In the genomic region with DNA sequence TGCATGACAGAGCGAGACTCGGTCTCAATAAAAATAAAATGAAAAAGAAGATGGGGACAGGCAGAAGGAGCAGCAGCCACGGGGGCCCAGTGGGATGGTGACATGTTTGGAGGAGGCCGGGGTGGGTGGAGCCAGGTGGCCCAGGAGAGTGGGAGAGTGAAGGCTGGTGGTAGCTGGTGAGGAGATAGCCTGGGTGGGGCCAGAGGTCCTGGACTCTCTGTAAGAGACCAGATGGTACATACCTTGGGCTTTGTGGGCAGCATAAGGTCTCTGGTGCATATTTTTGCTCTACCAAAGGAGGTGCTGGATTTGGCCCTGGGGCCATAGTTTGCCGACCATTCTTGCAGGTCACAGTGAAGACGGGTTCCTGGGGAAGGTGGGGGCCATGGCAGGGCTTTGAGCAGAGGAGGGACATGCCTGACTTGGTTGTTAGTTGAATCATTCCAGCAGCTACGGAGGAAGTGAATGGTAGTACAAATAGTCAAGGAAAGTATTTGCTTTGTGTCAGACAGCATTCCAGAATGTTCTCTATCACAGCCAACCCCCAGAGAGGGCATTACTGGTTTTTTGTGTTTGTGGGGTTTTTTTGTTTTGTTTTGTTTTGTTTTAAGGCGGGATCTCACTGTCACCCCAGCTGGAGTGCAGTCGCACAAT, we compare ENCODE assay signal across 13 cellular contexts.
DNase-seq lines count a peak whose midpoint lies in the region; ATAC-seq and TF ChIP-seq lines count a peak whose summit lies in the region.
"Had no signal": no experiment of that assay in that cellular context is flagged by ENCODE, and none has a peak within 500 bp of the region (broad histone marks: within the 10 kb centered on the region; RNA-seq: fewer than 3 reads in every experiment).

No MANE protein-coding gene starts in this region.

- H3K4ac ChIP-seq in trophoblast cell (ENCODE audit: low read depth, low read length), result peak overlapping the region; percentile 65

- H4K8ac ChIP-seq in trophoblast cell (ENCODE audit: low read depth, low read length), result peak overlapping the region; percentile 70

- H4K91ac ChIP-seq in trophoblast cell (ENCODE audit: low read depth, low read length), result peak overlapping the region; percentile 51

- DNase-seq in EH (ENCODE audit: low read depth) (peak; percentile 60), epithelial cell of esophagus (ENCODE audit: low read depth) (peak; percentile 67), trophoblast cell (peak in 1 of 2 donors; percentile 33), tibial nerve (ENCODE audit: low spot score in 2 of 2) (no peak), DMS114 treated with DMSO at 0.1 percent for 48 hours (lab: John Stamatoyannopoulos, UW; ENCODE audit: unreplicated experiment) (no peak)
- no peak for DNase-seq in activated CD8-positive, alpha-beta T cell treated with anti-CD3 and anti-CD28 coated beads for 36 hours
- DNase-seq: activated CD4-positive, alpha-beta T cell treated with anti-CD3 and anti-CD28 coated beads for 4 hours; effector memory CD4-positive, alpha-beta T cell; NCI-H1092 treated with DMSO at 0.1 percent for 48 hours; stimulated activated CD4-positive, alpha-beta T cell treated with anti-CD3 and anti-CD28 coated beads, Interleukin-4, amount 100 ng/mL, for 4 hours had no signal

- CTCF ChIA-PET in activated CD8-positive, alpha-beta T cell treated with anti-CD3 and anti-CD28 coated beads for 36 hours (lab: Charles Lee), result no interaction called here

- peak overlapping the region; percentile 31 for H2BK5ac ChIP-seq in trophoblast cell (ENCODE audit: low read depth, low read length, poor library complexity)

- no peak for TF ChIP-seq CTCF in activated CD8-positive, alpha-beta T cell treated with anti-CD3 and anti-CD28 coated beads for 36 hours (IDR thresholded peaks at IDR 0.05)
- TF ChIP-seq CTCF in epithelial cell of esophagus (IDR thresholded peaks at IDR 0.05; ENCODE audit: insufficient read depth, low read depth, low read length, missing control alignments) (no peak), tibial nerve (IDR thresholded peaks at IDR 0.05) (no peak)

- H3K14ac ChIP-seq in trophoblast cell (ENCODE audit: low read length), result peak overlapping the region; percentile 25

- H3K4me1 ChIP-seq in trophoblast cell (ENCODE audit: control insufficient read depth in 1 of 2, insufficient read depth in 2 of 2, low read length in 2 of 2) (peaks cover 22 to 33% of the 10 kb centered on the region in 2 experiments), tibial nerve (peaks cover 0 to 14% (median 2%) of the 10 kb centered on the region in 4 donors)

- TF ChIP-seq EP300 in tibial nerve (IDR thresholded peaks at IDR 0.05), result no peak

- peaks cover 7% of the 10 kb centered on the region for H3K79me2 ChIP-seq in trophoblast cell (ENCODE audit: control insufficient read depth, insufficient read depth, low read length, poor library complexity)

- no peaks in the 10 kb centered on the region for H3K9me3 ChIP-seq in trophoblast cell (ENCODE audit: insufficient read depth, low read depth, low read length)
- no peaks in the 10 kb centered on the region for H3K9me3 ChIP-seq in tibial nerve
- H3K9me3 ChIP-seq: prostate gland had no signal

- peaks cover 17% of the 10 kb centered on the region for H3K4me1 Mint-ChIP-seq in activated CD8-positive, alpha-beta T cell treated with anti-CD3 and anti-CD28 coated beads for 36 hours (ENCODE audit: low read depth)

- intact Hi-C loops in activated CD8-positive, alpha-beta T cell treated with anti-CD3 and anti-CD28 coated beads for 36 hours (cut with micrococcal nuclease), result no loop called here

- POLR2A ChIA-PET in activated CD8-positive, alpha-beta T cell treated with anti-CD3 and anti-CD28 coated beads for 36 hours (lab: Charles Lee), result interaction anchor here (1.2 kb wide), 1 partner anchor 69 kb away, joined by 3 read pairs; a partner anchor contains a TSS

- no peak overlapping the region for H3K4me3 Mint-ChIP-seq in activated CD8-positive, alpha-beta T cell treated with anti-CD3 and anti-CD28 coated beads for 36 hours

- WGBS in trophoblast cell (ENCODE audit: extremely low coverage, insufficient coverage, insufficient read length), result no CpG with 5 or more reads among the region's 9 CpGs
- WGBS in tibial nerve, 2 donors, result 69 to 79% methylated on average over 9 of the region's 9 CpGs

- no peak for ATAC-seq in activated CD8-positive, alpha-beta T cell treated with anti-CD3 and anti-CD28 coated beads for 36 hours
- ATAC-seq in HG03196 (IDR thresholded peaks at IDR 0.05; ENCODE audit: unreplicated experiment) (no peak), HG02588 (IDR thresholded peaks at IDR 0.05; ENCODE audit: unreplicated experiment) (no peak)

- peaks cover 3 to 12% of the 10 kb centered on the region in 2 experiments for H3K36me3 ChIP-seq in trophoblast cell (ENCODE audit: control insufficient read depth in 1 of 2, insufficient read depth in 2 of 2, low read length in 2 of 2)
- peaks cover 0 to 37% (median 0%) of the 10 kb centered on the region in 3 donors for H3K36me3 ChIP-seq in tibial nerve
- H3K36me3 ChIP-seq: prostate gland had no signal

- H2BK12ac ChIP-seq in trophoblast cell (ENCODE audit: low read length), result no peak overlapping the region

- no peak overlapping the region for H2BK120ac ChIP-seq in trophoblast cell (ENCODE audit: insufficient read depth, low read length, poor library complexity)

- H3K27ac ChIP-seq in trophoblast cell (ENCODE audit: low read depth, low read length), result peak overlapping the region; percentile 54
- no peak overlapping the region for H3K27ac ChIP-seq in tibial nerve
- H3K27ac ChIP-seq: prostate gland had no signal

- H3K79me1 ChIP-seq in trophoblast cell (ENCODE audit: low read length), result peaks cover 9% of the 10 kb centered on the region

- peak overlapping the region; percentile 0 for H3K18ac ChIP-seq in trophoblast cell (ENCODE audit: low read length)

- no peak overlapping the region for H2AFZ ChIP-seq in trophoblast cell (ENCODE audit: insufficient read depth, low read length, poor library complexity)

- peak overlapping the region; percentile 63 for H3K27ac Mint-ChIP-seq in activated CD8-positive, alpha-beta T cell treated with anti-CD3 and anti-CD28 coated beads for 36 hours

- H3K4me2 ChIP-seq in trophoblast cell (ENCODE audit: low read length), result peak overlapping the region; percentile 11

- no peak overlapping the region for H3K23ac ChIP-seq in trophoblast cell (ENCODE audit: low read length)

- H3K9ac ChIP-seq in trophoblast cell (ENCODE audit: low read length), result no peak overlapping the region

- H3K4me3 ChIP-seq in epithelial cell of esophagus (ENCODE audit: low read length) (no peak overlapping the region), trophoblast cell (ENCODE audit: low read depth, low read length) (no peak overlapping the region), tibial nerve (no peak overlapping the region)
- H3K4me3 ChIP-seq: prostate gland had no signal

- TF ChIP-seq POLR2A in tibial nerve (IDR thresholded peaks at IDR 0.05), result no peak

- H4K12ac ChIP-seq in trophoblast cell (ENCODE audit: low read depth, low read length), result no peak overlapping the region

- no peaks in the 10 kb centered on the region for H3K27me3 ChIP-seq in trophoblast cell (ENCODE audit: insufficient read depth, low read length)
- no peaks in the 10 kb centered on the region for H3K27me3 ChIP-seq in tibial nerve

- H3K9me3 Mint-ChIP-seq in activated CD8-positive, alpha-beta T cell treated with anti-CD3 and anti-CD28 coated beads for 36 hours, result no peaks in the 10 kb centered on the region

- no peak overlapping the region for H2AK5ac ChIP-seq in trophoblast cell (ENCODE audit: low read length)

- no peaks in the 10 kb centered on the region for H3K27me3 Mint-ChIP-seq in activated CD8-positive, alpha-beta T cell treated with anti-CD3 and anti-CD28 coated beads for 36 hours

- H3K36me3 Mint-ChIP-seq in activated CD8-positive, alpha-beta T cell treated with anti-CD3 and anti-CD28 coated beads for 36 hours (ENCODE audit: low read depth), result peaks cover 15% of the 10 kb centered on the region

Comparison
In these comparisons a context has a peak if more than half of its experiments do, and no peak if none do; other contexts are left out.
1. DNase-seq: peak in EH (single experiment) and epithelial cell of esophagus (single experiment); none in activated CD8-positive, alpha-beta T cell treated with anti-CD3 and anti-CD28 coated beads for 36 hours (single experiment), tibial nerve (0 of 2) and DMS114 treated with DMSO at 0.1 percent for 48 hours (single experiment).